8 cellular contexts compared by ENCODE assay signal in the genomic region with DNA sequence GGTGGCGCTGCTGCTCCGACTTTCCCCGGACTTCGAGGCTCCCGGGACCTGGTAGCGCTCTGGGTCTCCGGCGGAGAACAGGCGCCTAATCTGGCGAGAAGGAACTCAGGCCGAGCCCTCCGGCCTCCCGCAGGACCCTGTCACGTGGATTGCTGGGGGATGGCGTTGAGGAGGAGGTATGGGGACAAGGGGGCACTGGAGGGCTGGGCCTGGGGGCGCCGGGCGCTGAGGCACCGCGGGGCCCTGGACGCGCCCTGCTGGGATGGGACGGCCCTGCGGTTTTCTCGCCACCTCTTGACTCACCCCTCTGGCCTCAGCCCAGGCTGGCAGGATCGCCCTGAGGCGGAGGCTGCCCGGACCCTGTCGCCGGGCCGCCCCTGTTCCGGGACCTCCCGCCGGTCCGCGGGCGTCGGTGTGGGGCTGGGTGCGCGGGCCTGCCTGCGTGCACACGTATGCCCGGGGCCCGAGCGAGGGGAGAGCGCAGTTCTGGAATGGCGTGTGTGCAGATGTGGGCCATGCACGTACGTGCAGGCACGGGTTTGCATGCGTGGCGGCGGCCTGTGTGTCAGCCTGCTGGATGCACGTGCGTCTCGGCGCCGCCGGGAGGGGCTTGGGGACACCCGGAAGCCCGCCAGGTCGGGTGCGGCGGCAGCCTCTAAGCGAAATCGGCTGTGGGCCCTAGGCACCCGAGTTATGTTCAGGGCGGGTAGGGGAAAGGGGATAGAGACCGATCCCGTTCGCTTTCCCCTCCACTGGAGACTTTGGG. TPM values are rescaled to one million over a fixed set of nuclear protein-coding genes. Genes with fewer than 3 reads are reported as not detected.
A peak's percentile ranks its signal among the peaks of the same experiment; 100 is the strongest.
DNase-seq lines count a peak whose midpoint lies in the region; ATAC-seq, FAIRE-seq and TF ChIP-seq lines count a peak whose summit lies in the region.

No MANE protein-coding gene starts in this region.

- CTCF ChIA-PET in RWPE1 (lab: Yijun Ruan, JAX) = interaction anchor here (0.6 to 11.3 kb wide), 6 partner anchors 157 to 215 kb away, joined by 3 to 134 read pairs (median 4); a partner anchor contains a TSS

- peaks cover 2% of the 10 kb centered on the region for H3K36me3 Mint-ChIP-seq in osteocyte (ENCODE audit: unreplicated experiment)

- intact Hi-C loops in tibial artery (cut with DNase I; ENCODE audit: low total_unique reads) = loop anchor here (5.0 to 10.0 kb wide), 2 partner anchors 160 to 418 kb away; a partner anchor contains a TSS

- DNase-seq in AML-193 (lab: John Stamatoyannopoulos, UW) (peak; percentile 45 to 64), RWPE1 (ENCODE audit: low spot score) (peak; percentile 75), frontal cortex (ENCODE audit: low spot score in 2 of 2) (peak; percentile 60 to 63), osteocyte (ENCODE audit: extremely low spot score, unreplicated experiment) (peak; percentile 92), tibial artery (peak; percentile 85 to 94)
- DNase-seq in activated gamma-delta T cell treated with anti-CD3 and anti-CD28 coated beads, Interleukin-2, amount 50 U/mL, for 16 hours (ENCODE audit: low read depth) = peak; percentile 75

- H3K9me3 Mint-ChIP-seq in osteocyte (ENCODE audit: unreplicated experiment) = no peaks in the 10 kb centered on the region

- no peaks in the 10 kb centered on the region for H3K27me3 Mint-ChIP-seq in osteocyte (ENCODE audit: unreplicated experiment)

- POLR2A ChIA-PET in RWPE1 (lab: Yijun Ruan, JAX; ENCODE audit: low non-redundant PET) = interaction anchor here (0.5 to 1.5 kb wide), 6 partner anchors 11 to 179 kb away, joined by 3 to 8 read pairs (median 4); a partner anchor contains a TSS

- no peaks in the 10 kb centered on the region for H3K27me3 ChIP-seq in tibial artery

- peak; percentile 73 for TF ChIP-seq CTCF in RWPE1 (conservative IDR thresholded peaks at IDR 0.05; ENCODE audit: low read depth)
- TF ChIP-seq CTCF in osteocyte (IDR thresholded peaks at IDR 0.05) = peak; percentile 40
- TF ChIP-seq CTCF in tibial artery (IDR thresholded peaks at IDR 0.05) = no peak

- H3K4me3 Mint-ChIP-seq in osteocyte (ENCODE audit: unreplicated experiment) = peak overlapping the region; percentile 86

- H3K27ac ChIP-seq in RWPE1 (peak overlapping the region; percentile 90), tibial artery (peak overlapping the region; percentile 97 to 100)

- H3K9me3 ChIP-seq in tibial artery = no peaks in the 10 kb centered on the region

- peak overlapping the region; percentile 85 for H3K27ac Mint-ChIP-seq in osteocyte (ENCODE audit: unreplicated experiment)

- no peak for FAIRE-seq in frontal cortex (lab: Jason Lieb, UNC)

- H3K4me1 Mint-ChIP-seq in osteocyte (ENCODE audit: unreplicated experiment) = peaks cover 36% of the 10 kb centered on the region

- H3K4me3 ChIP-seq in tibial artery = peak overlapping the region; percentile 86 to 97

- peak; percentile 37 for ATAC-seq in GM18909 (IDR thresholded peaks at IDR 0.05; ENCODE audit: poor library complexity, unreplicated experiment)
- peak; percentile 45 for ATAC-seq in HG03354 (IDR thresholded peaks at IDR 0.05; ENCODE audit: poor library complexity, severe bottlenecking, unreplicated experiment)

- H3K36me3 ChIP-seq in tibial artery = peaks cover 14 to 18% (median 17%) of the 10 kb centered on the region in 3 donors

- peaks cover 0 to 50% (median 41%) of the 10 kb centered on the region in 4 donors for H3K4me1 ChIP-seq in tibial artery

RNA-seq across cellular contexts. Expression of a gene that starts 0.8 kb away (rescaled TPM):
- total RNA-seq in frontal cortex (0.41 TPM), osteocyte (19.4 and 20.1 TPM in 2 replicates)

RNA-seq across cellular contexts. Expression of a gene that starts 55.7 kb away (rescaled TPM):
- total RNA-seq in frontal cortex = not detected
- not detected in 2 replicates for total RNA-seq in osteocyte

Comparison
In these comparisons a context has a peak if more than half of its experiments do, and no peak if none do; other contexts are left out.
1. Peak in every context shown above with its lines: DNase-seq, ATAC-seq, H3K4me3 ChIP-seq and H3K27ac ChIP-seq.
2. CTCF ChIP-seq: peak in RWPE1 (single experiment) and osteocyte (single experiment); none in tibial artery (0 of 2).
3. RNA of a gene that starts 0.8 kb away (total RNA-seq): 19.4 to 20.1 TPM in osteocyte; 0.41 TPM in frontal cortex (single experiment); every median in the first group is over 10 times any median in the second.